ENCODE assay signal across 11 cellular contexts in the genomic region with DNA sequence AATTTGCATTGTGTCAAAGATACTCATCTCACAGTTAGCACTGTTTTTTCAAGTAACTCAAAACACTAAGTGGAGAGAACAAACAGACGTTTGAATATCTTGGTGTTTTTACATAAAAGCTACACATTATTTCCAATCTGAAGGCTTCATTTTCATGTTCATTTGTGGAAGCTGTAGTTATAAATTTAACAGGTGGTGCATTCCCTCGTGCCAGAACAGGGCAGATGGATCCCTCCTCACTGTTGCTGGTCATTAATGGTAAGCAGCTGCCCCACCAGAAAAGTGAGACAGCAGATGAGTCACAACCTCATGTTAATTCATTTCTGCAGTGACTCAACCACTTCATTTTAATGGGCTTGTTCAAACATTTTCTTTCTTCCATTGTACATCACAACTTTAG.
DNase-seq lines count a peak whose midpoint lies in the region; ATAC-seq and TF ChIP-seq lines count a peak whose summit lies in the region.
"Had no signal": no experiment of that assay in that cellular context is flagged by ENCODE, and none has a peak within 500 bp of the region (broad histone marks: within the 10 kb centered on the region; RNA-seq: fewer than 3 reads in every experiment).

No MANE protein-coding gene starts in this region.

- DNase-seq in AG04449 (ENCODE audit: low read depth, low spot score) (peak; percentile 57), HCEC 1CT (peak; percentile 91), SK-N-SH (no peak), inferior parietal cortex (ENCODE audit: extremely low spot score) (peak; percentile 53), transverse colon (no peak), sciatic nerve (ENCODE audit: low spot score) (no peak)
- DNase-seq: activated CD8-positive, alpha-beta memory T cell treated with anti-CD3 and anti-CD28 coated beads, Interleukin-2, amount 50 U/mL, for 48 hours; endodermal cell had no signal

- peaks cover 0 to 44% of the 10 kb centered on the region in 2 experiments; a peak in 3 of 4 replicates for H3K4me1 ChIP-seq in SK-N-SH (ENCODE audit: control insufficient read depth in 1 of 2, insufficient read depth in 2 of 2, low read depth in 1 of 2, low read length in 1 of 2)
- no peaks in the 10 kb centered on the region for H3K4me1 ChIP-seq in transverse colon
- H3K4me1 ChIP-seq in gastroesophageal sphincter, result no peaks in the 10 kb centered on the region
- H3K4me1 ChIP-seq: neural progenitor cell had no signal

- H3K79me2 ChIP-seq in SK-N-SH (ENCODE audit: insufficient read depth), result no peaks in the 10 kb centered on the region

- CTCF ChIA-PET in AG04449 (lab: Yijun Ruan, JAX) (no interaction called here), SK-N-SH (lab: Yijun Ruan, JAX) (no interaction called here)

- no peaks in the 10 kb centered on the region for H3K27me3 ChIP-seq in SK-N-SH (ENCODE audit: insufficient read depth)
- no peaks in the 10 kb centered on the region for H3K27me3 ChIP-seq in transverse colon
- no peaks in the 10 kb centered on the region for H3K27me3 ChIP-seq in gastroesophageal sphincter
- H3K27me3 ChIP-seq: neural progenitor cell had no signal

- peak overlapping the region in 1 of 2 experiments; percentile 45; a peak in 3 of 4 replicates for H3K27ac ChIP-seq in SK-N-SH (ENCODE audit: low read depth in 2 of 2, low read length in 1 of 2)
- H3K27ac ChIP-seq in transverse colon, result no peak overlapping the region
- H3K27ac ChIP-seq in gastroesophageal sphincter, result no peak overlapping the region
- H3K27ac ChIP-seq: neural progenitor cell had no signal

- no peak overlapping the region for H2AFZ ChIP-seq in SK-N-SH (ENCODE audit: low read depth)
- H2AFZ ChIP-seq: neural progenitor cell had no signal

- H3K9me3 ChIP-seq in SK-N-SH, result no peaks in the 10 kb centered on the region
- H3K9me3 ChIP-seq in transverse colon, result no peaks in the 10 kb centered on the region
- no peaks in the 10 kb centered on the region for H3K9me3 ChIP-seq in gastroesophageal sphincter

- POLR2A ChIA-PET in AG04449 (lab: Yijun Ruan, JAX) (no interaction called here), SK-N-SH (lab: Yijun Ruan, JAX) (no interaction called here)

- 12% methylated on average over 2 of the region's 2 CpGs for WGBS in SK-N-SH (ENCODE audit: low lambda C conversion rate)
- 33 to 48% methylated on average over 2 of the region's 2 CpGs for WGBS in transverse colon (ENCODE audit: low coverage in 1 of 2), 2 donors
- WGBS in gastroesophageal sphincter (ENCODE audit: low coverage in 1 of 2), 2 donors, result 11 to 27% methylated on average over 2 of the region's 2 CpGs

- H3K9ac ChIP-seq in SK-N-SH, result no peak overlapping the region
- H3K9ac ChIP-seq: neural progenitor cell had no signal

- H3K4me3 ChIP-seq in AG04449 (ENCODE audit: low read depth, low read length) (no peak overlapping the region), SK-N-SH (ENCODE audit: low read depth in 2 of 2, low read length in 1 of 2) (no peak overlapping the region), transverse colon (no peak overlapping the region), gastroesophageal sphincter (no peak overlapping the region)
- H3K4me3 ChIP-seq: neural progenitor cell had no signal

- no peak for TF ChIP-seq RAD21 in SK-N-SH (IDR thresholded peaks at IDR 0.05; ENCODE audit: low read length)

- no peak overlapping the region for H3K4me2 ChIP-seq in SK-N-SH
- H3K4me2 ChIP-seq: neural progenitor cell had no signal

- H4K20me1 ChIP-seq in SK-N-SH (ENCODE audit: insufficient read depth), result no peaks in the 10 kb centered on the region

- H3K36me3 ChIP-seq in SK-N-SH (replicated peaks in 1 of 2; ENCODE audit: control insufficient read depth in 1 of 2, insufficient read depth in 2 of 2, low read length in 1 of 2) (no peaks in the 10 kb centered on the region), transverse colon (no peaks in the 10 kb centered on the region), gastroesophageal sphincter (no peaks in the 10 kb centered on the region)
- H3K36me3 ChIP-seq: neural progenitor cell had no signal

- TF ChIP-seq CTCF in AG04449 (IDR thresholded peaks at IDR 0.05; ENCODE audit: insufficient read depth, low read length, missing control alignments) (no peak), SK-N-SH (IDR thresholded peaks at IDR 0.05) (no peak), transverse colon (IDR thresholded peaks at IDR 0.05) (no peak), gastroesophageal sphincter (IDR thresholded peaks at IDR 0.05) (no peak)

- TF ChIP-seq EP300 in SK-N-SH (IDR thresholded peaks at IDR 0.05; ENCODE audit: borderline replicate concordance in 1 of 2, low read depth in 1 of 2, low read length in 1 of 2), result peak in 1 of 2 experiments; percentile 79; a peak in 1 of 4 replicates
- no peak for TF ChIP-seq EP300 in transverse colon (IDR thresholded peaks at IDR 0.05; ENCODE audit: low read depth)
- TF ChIP-seq EP300 in gastroesophageal sphincter (IDR thresholded peaks at IDR 0.05), result no peak

- ATAC-seq in GM18861 (IDR thresholded peaks at IDR 0.05; ENCODE audit: unreplicated experiment), result no peak
- no peak for ATAC-seq in gastroesophageal sphincter
- no peak for ATAC-seq in sciatic nerve

- intact Hi-C loops in transverse colon (cut with DNase I; ENCODE audit: low total_unique reads) (no loop called here), sciatic nerve (cut with DNase I) (loop anchor here (10.0 kb wide), 1 partner anchor 683 kb away; no protein-coding TSS in a partner anchor)

- in situ Hi-C loops in transverse colon (cut with MboI; ENCODE audit: low pct_ligation_motif_present in 1 of 4, low pct_unique_long_range_greater_than_20kb in 1 of 4, low sequenced_read_pairs in 3 of 4), result no loop called here

- peaks cover 4% of the 10 kb centered on the region for H3F3A ChIP-seq in SK-N-SH (replicated peaks; ENCODE audit: insufficient read depth)

- H3K9me2 ChIP-seq in SK-N-SH, result no peaks in the 10 kb centered on the region

- TF ChIP-seq POLR2A in transverse colon (IDR thresholded peaks at IDR 0.05), result no peak
- TF ChIP-seq POLR2A in gastroesophageal sphincter (IDR thresholded peaks at IDR 0.05), result no peak

TF ChIP-seq in SK-N-SH, 30 proteins besides CTCF, POLR2A, EP300 and RAD21 (continues in another document):
- TF ChIP-seq YY1 (IDR thresholded peaks at IDR 0.05; ENCODE audit: low read depth) (no peak), POLR2AphosphoS5 (IDR thresholded peaks at IDR 0.05; ENCODE audit: low read depth, low read length) (peak; percentile 56; the same call in 1 of the 2 replicates), SMC3 (IDR thresholded peaks at IDR 0.05; ENCODE audit: low read depth, low read length) (no peak), RXRA (IDR thresholded peaks at IDR 0.05; ENCODE audit: borderline replicate concordance, low read depth) (no peak), FOXM1 (IDR thresholded peaks at IDR 0.05; ENCODE audit: low read depth) (no peak), RFX5 (IDR thresholded peaks at IDR 0.05; ENCODE audit: low read length) (no peak), MEF2A (IDR thresholded peaks at IDR 0.05; ENCODE audit: borderline replicate concordance, low read depth) (no peak), NFIC (IDR thresholded peaks at IDR 0.05; ENCODE audit: borderline replicate concordance) (peak; percentile 44; the same call in 1 of the 2 replicates), TEAD4 (IDR thresholded peaks at IDR 0.05; ENCODE audit: borderline replicate concordance, insufficient read depth) (no peak), TAF1 (IDR thresholded peaks at IDR 0.05; ENCODE audit: borderline replicate concordance, low read depth, low read length) (no peak), EZH2phosphoT487 (IDR thresholded peaks at IDR 0.05; ENCODE audit: borderline replicate concordance, low read depth) (no peak), CHD2 (IDR thresholded peaks at IDR 0.05; ENCODE audit: low read length, partially characterized antibody) (no peak)
- TF ChIP-seq, protein P1, sequence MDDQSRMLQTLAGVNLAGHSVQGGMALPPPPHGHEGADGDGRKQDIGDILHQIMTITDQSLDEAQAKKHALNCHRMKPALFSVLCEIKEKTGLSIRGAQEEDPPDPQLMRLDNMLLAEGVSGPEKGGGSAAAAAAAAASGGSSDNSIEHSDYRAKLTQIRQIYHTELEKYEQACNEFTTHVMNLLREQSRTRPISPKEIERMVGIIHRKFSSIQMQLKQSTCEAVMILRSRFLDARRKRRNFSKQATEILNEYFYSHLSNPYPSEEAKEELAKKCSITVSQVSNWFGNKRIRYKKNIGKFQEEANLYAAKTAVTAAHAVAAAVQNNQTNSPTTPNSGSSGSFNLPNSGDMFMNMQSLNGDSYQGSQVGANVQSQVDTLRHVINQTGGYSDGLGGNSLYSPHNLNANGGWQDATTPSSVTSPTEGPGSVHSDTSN (IDR thresholded peaks at IDR 0.05), result peak; percentile 75
- TF ChIP-seq, protein P2, sequence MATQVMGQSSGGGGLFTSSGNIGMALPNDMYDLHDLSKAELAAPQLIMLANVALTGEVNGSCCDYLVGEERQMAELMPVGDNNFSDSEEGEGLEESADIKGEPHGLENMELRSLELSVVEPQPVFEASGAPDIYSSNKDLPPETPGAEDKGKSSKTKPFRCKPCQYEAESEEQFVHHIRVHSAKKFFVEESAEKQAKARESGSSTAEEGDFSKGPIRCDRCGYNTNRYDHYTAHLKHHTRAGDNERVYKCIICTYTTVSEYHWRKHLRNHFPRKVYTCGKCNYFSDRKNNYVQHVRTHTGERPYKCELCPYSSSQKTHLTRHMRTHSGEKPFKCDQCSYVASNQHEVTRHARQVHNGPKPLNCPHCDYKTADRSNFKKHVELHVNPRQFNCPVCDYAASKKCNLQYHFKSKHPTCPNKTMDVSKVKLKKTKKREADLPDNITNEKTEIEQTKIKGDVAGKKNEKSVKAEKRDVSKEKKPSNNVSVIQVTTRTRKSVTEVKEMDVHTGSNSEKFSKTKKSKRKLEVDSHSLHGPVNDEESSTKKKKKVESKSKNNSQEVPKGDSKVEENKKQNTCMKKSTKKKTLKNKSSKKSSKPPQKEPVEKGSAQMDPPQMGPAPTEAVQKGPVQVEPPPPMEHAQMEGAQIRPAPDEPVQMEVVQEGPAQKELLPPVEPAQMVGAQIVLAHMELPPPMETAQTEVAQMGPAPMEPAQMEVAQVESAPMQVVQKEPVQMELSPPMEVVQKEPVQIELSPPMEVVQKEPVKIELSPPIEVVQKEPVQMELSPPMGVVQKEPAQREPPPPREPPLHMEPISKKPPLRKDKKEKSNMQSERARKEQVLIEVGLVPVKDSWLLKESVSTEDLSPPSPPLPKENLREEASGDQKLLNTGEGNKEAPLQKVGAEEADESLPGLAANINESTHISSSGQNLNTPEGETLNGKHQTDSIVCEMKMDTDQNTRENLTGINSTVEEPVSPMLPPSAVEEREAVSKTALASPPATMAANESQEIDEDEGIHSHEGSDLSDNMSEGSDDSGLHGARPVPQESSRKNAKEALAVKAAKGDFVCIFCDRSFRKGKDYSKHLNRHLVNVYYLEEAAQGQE (IDR thresholded peaks at IDR 0.05; ENCODE audit: low read depth, low read length), result no peak

Comparison
In these comparisons a context has a peak if more than half of its experiments do, and no peak if none do; other contexts are left out.
1. DNase-seq: peak in AG04449 (single experiment), HCEC 1CT (single experiment) and inferior parietal cortex (single experiment); none in SK-N-SH (single experiment), transverse colon (single experiment) and sciatic nerve (single experiment).